Comparison of ENCODE assay signal across 8 cellular contexts in genomic region chr20:38926142-38926933, GRCh38. TPM values are rescaled to one million over a fixed set of nuclear protein-coding genes. Genes with fewer than 3 reads are reported as not detected.
A peak's percentile ranks its signal among the peaks of the same experiment; 100 is the strongest.
DNase-seq lines count a peak whose midpoint lies in the region; ATAC-seq and TF ChIP-seq lines count a peak whose summit lies in the region.

TSS of gene FAM83D (plus strand) at chr20:38926417. CDS start at chr20:38926443, 26 bp downstream.

- peak within 1 kb of the TSS; percentile 56 to 87 for H3K4me3 ChIP-seq in gastroesophageal sphincter

- in situ Hi-C loops in SK-MEL-5 (cut with HindIII; ENCODE audit: low pct_unique_long_range_greater_than_20kb, low sequenced_read_pairs) = no loop called here

- peaks cover 0 to 50% (median 6%) of the 10 kb centered on the region in 3 donors for H3K4me1 ChIP-seq in gastroesophageal sphincter

- H3K27ac Mint-ChIP-seq in HFFc6 = peak within 1 kb of the TSS; percentile 75

- no peak for TF ChIP-seq EP300 in gastroesophageal sphincter (IDR thresholded peaks at IDR 0.05)

- ATAC-seq in gastroesophageal sphincter = peak; percentile 96

- no peaks in the 10 kb centered on the region for H3K9me3 ChIP-seq in gastroesophageal sphincter

- H3K36me3 Mint-ChIP-seq in HFFc6 (ENCODE audit: low read depth) = peaks cover 12% of the 10 kb centered on the region; the same call in 1 of the 2 replicates

- peak within 1 kb of the TSS; percentile 92 for H3K4me3 Mint-ChIP-seq in HFFc6

- TF ChIP-seq CTCF in HFFc6 (IDR thresholded peaks at IDR 0.05) (peak; percentile 63), gastroesophageal sphincter (IDR thresholded peaks at IDR 0.05) (no peak)

- peaks cover 31% of the 10 kb centered on the region for H3K4me1 Mint-ChIP-seq in HFFc6 (ENCODE audit: low read depth)

- DNase-seq in GM04504 (ENCODE audit: low read depth) = peak; percentile 92
- peak; percentile 97 for DNase-seq in HFFc6
- peak; percentile 98 for DNase-seq in NAMALWA (ENCODE audit: low spot score)
- peak; percentile 98 for DNase-seq in SK-MEL-5 (ENCODE audit: low read depth, low spot score)
- DNase-seq in activated naive CD4-positive, alpha-beta T cell (lab: John Stamatoyannopoulos, UW) = peak; percentile 51 to 88 (median 80)
- peak; percentile 87 for DNase-seq in non-pigmented ciliary epithelial cell (ENCODE audit: low read depth)
- DNase-seq in superior temporal gyrus (ENCODE audit: extremely low spot score) = peak; percentile 98

- no peaks in the 10 kb centered on the region for H3K36me3 ChIP-seq in gastroesophageal sphincter

- peak; percentile 93 to 97 for TF ChIP-seq POLR2A in gastroesophageal sphincter (IDR thresholded peaks at IDR 0.05)

- H3K9me3 Mint-ChIP-seq in HFFc6 = no peaks in the 10 kb centered on the region

- H3K27ac ChIP-seq in gastroesophageal sphincter = peak within 1 kb of the TSS; percentile 21 to 88 (median 86)

- peaks cover 4% of the 10 kb centered on the region for H3K27me3 ChIP-seq in gastroesophageal sphincter

- H3K27me3 Mint-ChIP-seq in HFFc6 (ENCODE audit: insufficient read depth) = peaks cover 3% of the 10 kb centered on the region

- 0% methylated on average over 11 of the region's 95 CpGs; no CpG with 5 or more reads in 1 of the 2 donors for WGBS in gastroesophageal sphincter (ENCODE audit: low coverage in 1 of 2), 2 donors

RNA-seq across cellular contexts. Expression of gene FAM83D, which starts in this region (rescaled TPM):
- 10 to 100 TPM; 14.2 to 31.5 (median 29.2) TPM for total RNA-seq in HFFc6 (2021; fragmentation: NEBNext Ultra II Directional; extraction: Animal tissue kit (Norgen Biotek cat#: 25700))
- total RNA-seq in SK-MEL-5 (2014; rRNA removed; shearing (Covaris generic)) = 35.7 and 36.6 TPM in 2 replicates
- 40.8 and 48.1 TPM in 2 replicates for polyA plus RNA-seq in SK-MEL-5 (2015; cell fraction: cytosol; rRNA removed)
- 27.0 and 38.0 TPM in 2 replicates for polyA plus RNA-seq in SK-MEL-5 (2015; cell fraction: nucleus; rRNA removed)
- total RNA-seq in gastroesophageal sphincter = 100 to 1,000 TPM in 3 of 4 donors, 10 to 100 TPM in 1; 62.7 to 240 (median 158) TPM

Comparison
In these comparisons a context has a peak if more than half of its experiments do, and no peak if none do; other contexts are left out.
1. Peak in every context shown above with its lines: DNase-seq, ATAC-seq, H3K4me3 ChIP-seq and H3K27ac ChIP-seq.